ENCODE assay signal across 6 cellular contexts in the genomic region with DNA sequence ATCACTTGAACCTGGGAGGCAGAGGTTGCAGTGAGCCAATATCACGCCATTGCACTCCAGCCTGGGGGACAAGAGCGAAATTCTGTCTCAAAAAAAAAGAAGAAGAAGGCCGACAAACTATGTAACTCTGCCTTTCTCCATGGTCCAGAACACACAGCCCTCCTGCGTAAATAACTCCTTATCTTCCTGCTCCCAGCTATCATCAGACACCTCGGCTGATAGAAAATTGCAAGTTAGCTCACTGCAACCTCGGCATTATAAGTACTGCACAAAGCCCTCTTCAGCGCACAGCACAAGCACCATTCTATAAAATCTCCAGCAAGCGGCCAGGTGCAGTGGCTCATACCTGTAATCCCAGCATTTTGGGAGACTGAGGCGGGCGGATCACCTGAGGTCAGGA. TPM values are rescaled to one million over a fixed set of nuclear protein-coding genes. Genes with fewer than 3 reads are reported as not detected.
DNase-seq lines count a peak whose midpoint lies in the region; TF ChIP-seq lines count a peak whose summit lies in the region.
"Not testable (repeated sequence)": the region's sequence is repeated elsewhere in the genome, so short reads cannot be mapped to it uniquely, and the experiment has no call there.

No MANE protein-coding gene starts in this region.

- not testable (repeated sequence) for H3K27me3 Mint-ChIP-seq in Calu3 (ENCODE audit: unreplicated experiment); endodermal cell (ENCODE audit: insufficient read depth); mesothelial cell of epicardium (ENCODE audit: low read depth); progenitor cell of endocrine pancreas

- H3K27ac ChIP-seq in RWPE1: peak overlapping the region; percentile 80
- peak overlapping the region in 3 of 5 donors; percentile 3 to 65 (median 20) for H3K27ac ChIP-seq in adrenal gland
- not testable (repeated sequence) for H3K27ac ChIP-seq in endodermal cell (ENCODE audit: low read depth, low read length)

- not testable (repeated sequence) for H3K4me1 ChIP-seq in adrenal gland (replicated peaks in 1 of 2); endodermal cell (ENCODE audit: control insufficient read depth, insufficient read depth, low read length)

- DNase-seq in Calu3; RWPE1 (ENCODE audit: low spot score); adrenal gland; endodermal cell; mesothelial cell of epicardium (ENCODE audit: low spot score in 2 of 2, unreplicated experiment in 2 of 2); progenitor cell of endocrine pancreas (ENCODE audit: low spot score, unreplicated experiment): not testable (repeated sequence)

- H3K4me3 ChIP-seq in adrenal gland; endodermal cell (ENCODE audit: low read length): not testable (repeated sequence)

- TF ChIP-seq POLR2A in adrenal gland (IDR thresholded peaks at IDR 0.05): not testable (repeated sequence)

- not testable (repeated sequence) for H3K9ac ChIP-seq in endodermal cell (ENCODE audit: extremely low read depth, low read length, poor library complexity, severe bottlenecking)

- H3K36me3 Mint-ChIP-seq in Calu3 (ENCODE audit: insufficient read depth, unreplicated experiment): peaks cover 94% of the 10 kb centered on the region
- peaks cover 74% of the 10 kb centered on the region for H3K36me3 Mint-ChIP-seq in endodermal cell (ENCODE audit: low read depth)
- H3K36me3 Mint-ChIP-seq in mesothelial cell of epicardium: peaks cover 39% of the 10 kb centered on the region
- peaks cover 22% of the 10 kb centered on the region for H3K36me3 Mint-ChIP-seq in progenitor cell of endocrine pancreas (ENCODE audit: insufficient read depth)

- H3K27ac Mint-ChIP-seq in Calu3 (ENCODE audit: unreplicated experiment) (peak overlapping the region; percentile 50), endodermal cell (peak overlapping the region; percentile 45), mesothelial cell of epicardium (peak overlapping the region; percentile 59), progenitor cell of endocrine pancreas (peak overlapping the region; percentile 87)

- POLR2A ChIA-PET in RWPE1 (lab: Yijun Ruan, JAX; ENCODE audit: low non-redundant PET): not testable (repeated sequence)

- intact Hi-C loops in Calu3 (cut with micrococcal nuclease; ENCODE audit: unreplicated experiment): not testable (repeated sequence)
- intact Hi-C loops in adrenal gland (cut with DNase I): loop anchor here in 1 of 2 donors (10.0 kb wide), 1 partner anchor 69 kb away; no protein-coding TSS in a partner anchor

- CTCF ChIA-PET in Calu3 (lab: Charles Lee); RWPE1 (lab: Yijun Ruan, JAX): not testable (repeated sequence)

- not testable (repeated sequence) for H3K27me3 ChIP-seq in adrenal gland; endodermal cell (ENCODE audit: control insufficient read depth, insufficient read depth, low read length, poor library complexity, severe bottlenecking)

- H3K4me3 Mint-ChIP-seq in Calu3 (ENCODE audit: low read depth, unreplicated experiment); endodermal cell; mesothelial cell of epicardium; progenitor cell of endocrine pancreas (ENCODE audit: low read depth): not testable (repeated sequence)

- not testable (repeated sequence) for H3K4me1 Mint-ChIP-seq in Calu3 (ENCODE audit: low read depth, unreplicated experiment); endodermal cell; mesothelial cell of epicardium; progenitor cell of endocrine pancreas (ENCODE audit: low read depth)

- BruUV-seq in Calu3 (replicated peaks; lab: Mats Ljungman, UMichigan): not testable (repeated sequence)

- 82 to 88% (median 84%) methylated on average over 8 to 10 of the region's 10 CpGs for WGBS in adrenal gland, 4 donors
- 90 to 92% methylated on average over 5 to 10 of the region's 10 CpGs for WGBS in endodermal cell (ENCODE audit: insufficient coverage in 1 of 2, insufficient read length in 1 of 2), 2 experiments

- not testable (repeated sequence) for H3K9me3 ChIP-seq in adrenal gland (replicated peaks in 1 of 3); endodermal cell (ENCODE audit: control insufficient read depth, low read length)

- not testable (repeated sequence) for H3K9me3 Mint-ChIP-seq in Calu3 (ENCODE audit: low read depth, unreplicated experiment); endodermal cell; mesothelial cell of epicardium; progenitor cell of endocrine pancreas (ENCODE audit: low read depth)

- not testable (repeated sequence) for TF ChIP-seq CTCF in Calu3 (IDR thresholded peaks at IDR 0.05; ENCODE audit: unreplicated experiment); RWPE1 (conservative IDR thresholded peaks at IDR 0.05; ENCODE audit: low read depth); adrenal gland (IDR thresholded peaks at IDR 0.05); endodermal cell (conservative IDR thresholded peaks at IDR 0.05); mesothelial cell of epicardium (IDR thresholded peaks at IDR 0.05; ENCODE audit: unreplicated experiment); progenitor cell of endocrine pancreas (IDR thresholded peaks at IDR 0.05; ENCODE audit: unreplicated experiment)

- H3K36me3 ChIP-seq in adrenal gland (replicated peaks in 1 of 2): peaks cover 0 to 87% of the 10 kb centered on the region in 2 donors
- peaks cover 86% of the 10 kb centered on the region for H3K36me3 ChIP-seq in endodermal cell (ENCODE audit: control insufficient read depth, insufficient read depth, low read length)

RNA-seq across cellular contexts. Expression of a gene that starts 14.4 kb away (rescaled TPM):
- 289 and 294 TPM in 2 replicates for total RNA-seq in Calu3 (2022)
- 1,000 to 10,000 TPM in 1 of 8 donors, 100 to 1,000 TPM in 5, 10 to 100 TPM in 2; 87.2 to 2,114 (median 204) TPM for total RNA-seq in adrenal gland
- polyA plus RNA-seq in adrenal gland: 100 to 1,000 TPM in 2 of 3 donors, 10 to 100 TPM in 1; 35.4 to 121 (median 105) TPM
- 100 to 1,000 TPM in 1 of 2 donors, 10 to 100 TPM in 1; 61.0 to 101 TPM for total RNA-seq in endodermal cell
- polyA plus RNA-seq in endodermal cell (2013, experiment 1 of 2): 105 TPM
- 103 TPM for polyA plus RNA-seq in endodermal cell (2013, experiment 2 of 2)
- total RNA-seq in mesothelial cell of epicardium: 89.5 to 99.2 TPM (median 95.1 TPM) in 3 replicates
- total RNA-seq in progenitor cell of endocrine pancreas: 67.3 and 73.2 TPM in 2 replicates

RNA-seq across cellular contexts. Expression of a gene that starts 51.9 kb away (rescaled TPM):
- total RNA-seq in Calu3 (2022): 31.8 and 36.4 TPM in 2 replicates
- total RNA-seq in adrenal gland: 1 to 10 TPM in 7 of 8 donors, under 1 TPM in 1; 0.60 to 7.8 (median 4.2) TPM
- 1 to 10 TPM in 2 of 3 donors, under 1 TPM in 1; 0.84 to 9.8 (median 1.7) TPM for polyA plus RNA-seq in adrenal gland
- 10 to 100 TPM; 35.4 to 50.0 TPM for total RNA-seq in endodermal cell
- polyA plus RNA-seq in endodermal cell (2013, experiment 1 of 2): 29.9 TPM
- polyA plus RNA-seq in endodermal cell (2013, experiment 2 of 2): 34.5 TPM
- total RNA-seq in mesothelial cell of epicardium: 16.3 to 22.0 TPM (median 20.6 TPM) in 3 replicates
- 22.8 and 24.3 TPM in 2 replicates for total RNA-seq in progenitor cell of endocrine pancreas
